Comparison of ENCODE assay signal across 19 cellular contexts in the genomic region with DNA sequence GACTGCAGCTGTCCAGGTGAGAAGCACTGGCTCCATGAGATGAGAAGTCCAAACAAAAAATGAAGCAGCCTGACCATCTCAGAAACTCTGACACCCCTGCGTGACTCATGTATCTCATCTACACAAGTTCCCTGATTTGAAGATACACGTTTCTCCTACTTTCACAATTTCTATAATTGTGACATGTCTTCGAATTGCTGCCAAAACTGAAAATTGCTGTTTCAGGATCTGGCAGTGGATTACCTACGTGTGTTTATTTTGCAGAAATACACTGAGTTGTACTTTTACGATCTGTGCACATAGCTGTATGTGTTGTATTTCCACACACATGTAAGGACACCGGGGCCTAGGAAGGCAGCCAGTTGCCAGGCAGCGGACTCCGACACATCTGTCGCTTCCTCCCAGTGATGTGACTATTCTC. TPM values are rescaled to one million over a fixed set of nuclear protein-coding genes. Genes with fewer than 3 reads are reported as not detected.
DNase-seq lines count a peak whose midpoint lies in the region; ATAC-seq, FAIRE-seq and TF ChIP-seq lines count a peak whose summit lies in the region.
"Had no signal": no experiment of that assay in that cellular context is flagged by ENCODE, and none has a peak within 500 bp of the region (broad histone marks: within the 10 kb centered on the region; RNA-seq: fewer than 3 reads in every experiment).

No MANE protein-coding gene starts in this region.

- H3K4me1 Mint-ChIP-seq in activated CD8-positive, alpha-beta T cell treated with anti-CD3 and anti-CD28 coated beads, Interleukin-2, amount 10 ng/mL, durations not matched to agents 7 days and 5 days (ENCODE audit: low read depth) = no peaks in the 10 kb centered on the region
- H3K4me1 Mint-ChIP-seq: mesothelial cell of epicardium had no signal

- DNase-seq in HepG2 (ENCODE audit: low spot score) = no peak
- DNase-seq in fibroblast of pulmonary artery (ENCODE audit: low read depth) = peak; percentile 28
- peak; percentile 53 for DNase-seq in prostate gland (ENCODE audit: low spot score)
- DNase-seq in smooth muscle cell (lab: John Stamatoyannopoulos, UW; ENCODE audit: unreplicated experiment) = no peak
- DNase-seq in activated CD8-positive, alpha-beta T cell treated with anti-CD3 and anti-CD28 coated beads, Interleukin-2, amount 10 ng/mL, durations not matched to agents 7 days and 5 days = no peak
- DNase-seq in DMS114 treated with DMSO at 0.1 percent for 48 hours (lab: John Stamatoyannopoulos, UW; ENCODE audit: unreplicated experiment) = no peak
- DNase-seq: activated CD4-positive, alpha-beta memory T cell treated with anti-CD3 and anti-CD28 coated beads, Interleukin-2, amount 10 ng/mL, durations not matched to agents 7 days and 5 days; activated T-cell treated with anti-CD3 and anti-CD28 coated beads, Interleukin-2, amount 50 U/mL, for 48 hours; effector memory CD8-positive, alpha-beta T cell; NCI-H1417; NK-92 treated with Interleukin-12 subunit alpha and Interleukin-12 subunit beta, amount 100 ng/mL, for 24 hours had no signal

- WGBS in liver = 32% methylated on average over 9 of the region's 9 CpGs
- WGBS in HepG2 (ENCODE audit: low lambda C conversion rate) = 98% methylated on average over 9 of the region's 9 CpGs
- 36% methylated on average over 9 of the region's 9 CpGs for WGBS in prostate gland
- 96% methylated on average over 9 of the region's 9 CpGs for WGBS in smooth muscle cell (ENCODE audit: low lambda C conversion rate)

- TF ChIP-seq EP300 in HepG2 (IDR thresholded peaks at IDR 0.05; ENCODE audit: low read depth in 2 of 2, low read length in 2 of 2) = no peak
- no peak for TF ChIP-seq EP300 in HepG2 (CRISPR knock-in tag; IDR thresholded peaks at IDR 0.05; ENCODE audit: borderline replicate concordance)

- H3K27me3 ChIP-seq in liver (ENCODE audit: control insufficient read depth in 4 of 4, insufficient read depth in 4 of 4, low read length in 3 of 4) (no peaks in the 10 kb centered on the region), HepG2 (ENCODE audit: control insufficient read depth in 1 of 2, insufficient read depth in 2 of 2, low read length in 2 of 2) (no peaks in the 10 kb centered on the region), prostate gland (replicated peaks; ENCODE audit: insufficient read depth) (no peaks in the 10 kb centered on the region), smooth muscle cell (ENCODE audit: low read depth) (no peaks in the 10 kb centered on the region)
- H3K27me3 ChIP-seq: cardiac muscle cell had no signal

- in situ Hi-C loops in HepG2 (cut with HindIII; ENCODE audit: extremely low pct_ligation_motif_present, low pct_unique_long_range_greater_than_20kb) = no loop called here

- peaks cover 42% of the 10 kb centered on the region for H3K36me3 Mint-ChIP-seq in activated CD8-positive, alpha-beta T cell treated with anti-CD3 and anti-CD28 coated beads, Interleukin-2, amount 10 ng/mL, durations not matched to agents 7 days and 5 days (ENCODE audit: low read depth)

- no peaks in the 10 kb centered on the region; the same call in 1 of the 2 replicates for H4K20me1 ChIP-seq in HepG2 (ENCODE audit: insufficient read depth, low read length)
- peaks cover 81% of the 10 kb centered on the region for H4K20me1 ChIP-seq in smooth muscle cell (ENCODE audit: low read depth)

- no peak overlapping the region for H3K4me2 ChIP-seq in HepG2 (ENCODE audit: low read depth, low read length)
- no peak overlapping the region for H3K4me2 ChIP-seq in smooth muscle cell
- H3K4me2 ChIP-seq: KMS-11 had no signal

- H3K36me3 ChIP-seq in liver (ENCODE audit: control insufficient read depth in 4 of 4, insufficient read depth in 3 of 4, low read depth in 1 of 4, low read length in 3 of 4) = peaks cover 0 to 17% (median 10%) of the 10 kb centered on the region in 4 donors
- H3K36me3 ChIP-seq in HepG2 (replicated peaks in 1 of 2; ENCODE audit: control insufficient read depth in 1 of 2, insufficient read depth in 2 of 2, low read length in 2 of 2) = peaks cover 19 to 68% of the 10 kb centered on the region in 2 experiments
- H3K36me3 ChIP-seq in prostate gland = no peaks in the 10 kb centered on the region
- peaks cover 12% of the 10 kb centered on the region for H3K36me3 ChIP-seq in smooth muscle cell (ENCODE audit: low read depth)

- H3K4me3 ChIP-seq in liver (ENCODE audit: low read depth in 1 of 3, low read length in 3 of 3) (no peak overlapping the region), HepG2 (replicated peaks in 1 of 3; ENCODE audit: insufficient read depth in 1 of 3, low read depth in 2 of 3, low read length in 3 of 3) (no peak overlapping the region), fibroblast of pulmonary artery (replicated peaks; ENCODE audit: low read depth, low read length) (no peak overlapping the region), prostate gland (no peak overlapping the region), smooth muscle cell (no peak overlapping the region)
- H3K4me3 ChIP-seq: cardiac muscle cell had no signal

- H3K79me2 ChIP-seq in HepG2 (ENCODE audit: insufficient read depth, low read length) = peaks cover 14% of the 10 kb centered on the region
- peaks cover 36% of the 10 kb centered on the region for H3K79me2 ChIP-seq in smooth muscle cell (ENCODE audit: low read depth)

- TF ChIP-seq RAD21 in liver (IDR thresholded peaks at IDR 0.05) (peak in 1 of 2 donors; percentile 13), HepG2 (CRISPR knock-in tag; IDR thresholded peaks at IDR 0.05) (no peak)

- H3K9me3 Mint-ChIP-seq in activated CD8-positive, alpha-beta T cell treated with anti-CD3 and anti-CD28 coated beads, Interleukin-2, amount 10 ng/mL, durations not matched to agents 7 days and 5 days (ENCODE audit: insufficient read depth) = no peaks in the 10 kb centered on the region
- H3K9me3 Mint-ChIP-seq: activated CD4-positive, alpha-beta memory T cell treated with anti-CD3 and anti-CD28 coated beads, Interleukin-2, amount 10 ng/mL, durations not matched to agents 7 days and 5 days; effector memory CD8-positive, alpha-beta T cell; mesothelial cell of epicardium had no signal

- FAIRE-seq in HepG2 (lab: Jason Lieb, UNC) = no peak
- FAIRE-seq: GM12892, urothelium cell line had no signal

- H2AFZ ChIP-seq in HepG2 (ENCODE audit: low read length) (no peak overlapping the region), smooth muscle cell (ENCODE audit: low read depth) (no peak overlapping the region)

- no peak for TF ChIP-seq POLR2A in HepG2 (IDR thresholded peaks at IDR 0.05; ENCODE audit: insufficient read depth in 1 of 2, low read depth in 2 of 2, low read length in 2 of 2)
- TF ChIP-seq POLR2A in prostate gland (IDR thresholded peaks at IDR 0.05) = no peak

- intact Hi-C loops in HepG2 (cut with micrococcal nuclease; ENCODE audit: unreplicated experiment) = no loop called here
- intact Hi-C loops in prostate gland (cut with DNase I) = no loop called here

- H3K9ac ChIP-seq in liver (ENCODE audit: low read depth in 1 of 2, low read length in 2 of 2) (no peak overlapping the region), HepG2 (ENCODE audit: insufficient read depth, low read depth, low read length) (no peak overlapping the region), smooth muscle cell (ENCODE audit: low read depth) (no peak overlapping the region)
- H3K9ac ChIP-seq: KMS-11 had no signal

- H3F3A ChIP-seq in smooth muscle cell (ENCODE audit: low read depth) = no peaks in the 10 kb centered on the region

- CTCF ChIA-PET in HepG2 (lab: Yijun Ruan, JAX; ENCODE audit: low intra/inter-chr PET ratio, low total read pairs) = no interaction called here
- CTCF ChIA-PET in activated CD8-positive, alpha-beta T cell treated with anti-CD3 and anti-CD28 coated beads, Interleukin-2, amount 10 ng/mL, durations not matched to agents 7 days and 5 days (lab: Charles Lee) = no interaction called here

- no peak for TF ChIP-seq CTCF in liver (IDR thresholded peaks at IDR 0.05; ENCODE audit: low read depth, low read length, missing input control)
- TF ChIP-seq CTCF in HepG2 (CRISPR knock-in tag; IDR thresholded peaks at IDR 0.05) = no peak
- TF ChIP-seq CTCF in fibroblast of pulmonary artery (IDR thresholded peaks at IDR 0.05; ENCODE audit: low read length, missing control alignments) = no peak
- TF ChIP-seq CTCF in prostate gland (IDR thresholded peaks at IDR 0.05) = no peak
- TF ChIP-seq CTCF in smooth muscle cell (IDR thresholded peaks at IDR 0.05; ENCODE audit: borderline replicate concordance, insufficient read depth, poor library complexity, severe bottlenecking) = no peak

- H3K27ac Mint-ChIP-seq in activated CD8-positive, alpha-beta T cell treated with anti-CD3 and anti-CD28 coated beads, Interleukin-2, amount 10 ng/mL, durations not matched to agents 7 days and 5 days = no peak overlapping the region
- H3K27ac Mint-ChIP-seq: activated CD4-positive, alpha-beta memory T cell treated with anti-CD3 and anti-CD28 coated beads, Interleukin-2, amount 10 ng/mL, durations not matched to agents 7 days and 5 days; activated naive CD8-positive, alpha-beta T cell; mesothelial cell of epicardium had no signal

- BruUV-seq in HepG2 (replicated peaks; lab: Mats Ljungman, UMichigan) = no TSS peak

- POLR2A ChIA-PET in HepG2 (lab: Yijun Ruan, JAX) = interaction anchor here (0.5 kb wide), 1 partner anchor 111 kb away, joined by 6 read pairs; no protein-coding TSS in a partner anchor
- POLR2A ChIA-PET in activated CD8-positive, alpha-beta T cell treated with anti-CD3 and anti-CD28 coated beads, Interleukin-2, amount 10 ng/mL, durations not matched to agents 7 days and 5 days (lab: Charles Lee) = no interaction called here

- H3K27me3 Mint-ChIP-seq in activated CD8-positive, alpha-beta T cell treated with anti-CD3 and anti-CD28 coated beads, Interleukin-2, amount 10 ng/mL, durations not matched to agents 7 days and 5 days (ENCODE audit: low read depth) = no peaks in the 10 kb centered on the region
- H3K27me3 Mint-ChIP-seq: activated CD4-positive, alpha-beta memory T cell treated with anti-CD3 and anti-CD28 coated beads, Interleukin-2, amount 10 ng/mL, durations not matched to agents 7 days and 5 days; activated naive CD8-positive, alpha-beta T cell; effector memory CD8-positive, alpha-beta T cell had no signal

- no peak for ATAC-seq in HepG2
- ATAC-seq in activated CD8-positive, alpha-beta T cell treated with anti-CD3 and anti-CD28 coated beads, Interleukin-2, amount 10 ng/mL, durations not matched to agents 7 days and 5 days = no peak
- no peak for ATAC-seq in HG03520 (IDR thresholded peaks at IDR 0.05; ENCODE audit: unreplicated experiment)
- ATAC-seq: effector memory CD8-positive, alpha-beta T cell had no signal

- no peaks in the 10 kb centered on the region for H3K9me3 ChIP-seq in liver (ENCODE audit: control insufficient read depth in 4 of 4, low read length in 3 of 4)
- no peaks in the 10 kb centered on the region for H3K9me3 ChIP-seq in HepG2 (ENCODE audit: low read length)
- H3K9me3 ChIP-seq in prostate gland = no peaks in the 10 kb centered on the region
- H3K9me3 ChIP-seq in smooth muscle cell (replicated peaks; ENCODE audit: low read depth) = no peaks in the 10 kb centered on the region

- peaks cover 6 to 18% (median 13%) of the 10 kb centered on the region in 4 donors for H3K4me1 ChIP-seq in liver (ENCODE audit: control insufficient read depth in 4 of 4, insufficient read depth in 4 of 4, low read length in 3 of 4)
- peaks cover 31% of the 10 kb centered on the region for H3K4me1 ChIP-seq in HepG2 (ENCODE audit: insufficient read depth, low read length)
- no peaks in the 10 kb centered on the region for H3K4me1 ChIP-seq in prostate gland (replicated peaks)
- no peaks in the 10 kb centered on the region for H3K4me1 ChIP-seq in smooth muscle cell (ENCODE audit: low read depth)

- H3K4me3 Mint-ChIP-seq in activated CD8-positive, alpha-beta T cell treated with anti-CD3 and anti-CD28 coated beads, Interleukin-2, amount 10 ng/mL, durations not matched to agents 7 days and 5 days = no peak overlapping the region
- H3K4me3 Mint-ChIP-seq: activated CD4-positive, alpha-beta memory T cell treated with anti-CD3 and anti-CD28 coated beads, Interleukin-2, amount 10 ng/mL, durations not matched to agents 7 days and 5 days; activated naive CD8-positive, alpha-beta T cell; effector memory CD8-positive, alpha-beta T cell; mesothelial cell of epicardium had no signal

- H3K27ac ChIP-seq in liver (ENCODE audit: low read depth in 1 of 2, low read length in 2 of 2) (peak overlapping the region; percentile 23 to 66), HepG2 (ENCODE audit: extremely low read length, insufficient read depth, low read length) (no peak overlapping the region), prostate gland (peak overlapping the region; percentile 47 to 65), smooth muscle cell (ENCODE audit: low read depth) (no peak overlapping the region)
- H3K27ac ChIP-seq: cardiac muscle cell, KMS-11 had no signal

RNA-seq across cellular contexts. Expression of gene LARP4B, which starts 53.2 kb away (rescaled TPM):
- total RNA-seq in liver (10 to 100 TPM; 16.1 to 20.4 TPM), HepG2 (2016; rRNA removed; fragmentation: Illumina TruSeq; extraction: Trizol) (19.5 and 23.6 TPM in 2 replicates), prostate gland (10 to 100 TPM; 51.9 to 95.4 TPM), smooth muscle cell (23.6 and 24.9 TPM in 2 replicates)
- polyA plus RNA-seq in liver (1 to 10 TPM; 5.5 to 8.1 TPM), HepG2 (2011; rRNA removed) (29.4 and 30.2 TPM in 2 replicates), smooth muscle cell (16.7 and 28.8 TPM in 2 replicates)
- 14.7 and 23.0 TPM in 2 replicates for total RNA-seq in HepG2 (2016; cell fraction: cytosol; rRNA removed; fragmentation: Illumina TruSeq; extraction: Trizol; ENCODE audit: low read depth)
- 19.2 and 20.0 TPM in 2 replicates for total RNA-seq in HepG2 (2016; cell fraction: insoluble cytoplasmic fraction; rRNA removed; fragmentation: Illumina TruSeq; extraction: Trizol)
- total RNA-seq in HepG2 (2016; cell fraction: membrane; rRNA removed; fragmentation: Illumina TruSeq; extraction: Trizol) = 15.0 and 15.8 TPM in 2 replicates
- total RNA-seq in HepG2 (2016; cell fraction: nucleus; rRNA removed; fragmentation: Illumina TruSeq; extraction: Trizol) = 26.7 and 30.9 TPM in 2 replicates
- 17.2 and 19.1 TPM in 2 replicates for polyA plus RNA-seq in HepG2 (2011; cell fraction: cytosol; rRNA removed)
- 47.0 and 50.9 TPM in 2 replicates for polyA plus RNA-seq in HepG2 (2011; cell fraction: nucleus; rRNA removed)
- 21.6 and 23.2 TPM in 2 replicates for polyA plus RNA-seq in HepG2 (2012)
- polyA plus RNA-seq in HepG2 (2016; cell fraction: cytosol; fragmentation: Illumina TruSeq; extraction: Trizol; ENCODE audit: low read depth) = 0.96 and 1.0 TPM in 2 replicates
- polyA plus RNA-seq in HepG2 (2016; cell fraction: insoluble cytoplasmic fraction; fragmentation: Illumina TruSeq; extraction: Trizol; ENCODE audit: low read depth) = 20.6 and 24.1 TPM in 2 replicates
- polyA plus RNA-seq in HepG2 (2016; cell fraction: membrane; fragmentation: Illumina TruSeq; extraction: Trizol; ENCODE audit: low read depth) = 4.4 and 4.9 TPM in 2 replicates
- 31.6 and 31.8 TPM in 2 replicates for polyA plus RNA-seq in HepG2 (2016; cell fraction: nucleus; fragmentation: Illumina TruSeq; extraction: Trizol; ENCODE audit: insufficient read depth, low read depth)
- 61.5 and 94.1 TPM in 2 replicates for polyA minus RNA-seq in HepG2 (2011; rRNA and poly(A)+ RNA removed; ENCODE audit: low replicate concordance)
- 27.4 and 36.0 TPM in 2 replicates for polyA minus RNA-seq in HepG2 (2011; cell fraction: cytosol; rRNA and poly(A)+ RNA removed)
- 92.4 and 94.1 TPM in 2 replicates for polyA minus RNA-seq in HepG2 (2011; cell fraction: nucleus; rRNA and poly(A)+ RNA removed)
- 100 to 1,000 TPM; 107 to 108 TPM for total RNA-seq in activated CD8-positive, alpha-beta T cell treated with anti-CD3 and anti-CD28 coated beads, Interleukin-2, amount 10 ng/mL, durations not matched to agents 7 days and 5 days

Comparison
In these comparisons a context has a peak if more than half of its experiments do, and no peak if none do; other contexts are left out.
1. H3K27ac ChIP-seq: peak in liver (2 of 2) and prostate gland (2 of 2); none in HepG2 (single experiment) and smooth muscle cell (single experiment).
2. DNase-seq: peak in fibroblast of pulmonary artery (single experiment) and prostate gland (single experiment); none in HepG2 (single experiment), smooth muscle cell (single experiment), activated CD8-positive, alpha-beta T cell treated with anti-CD3 and anti-CD28 coated beads, Interleukin-2, amount 10 ng/mL, durations not matched to agents 7 days and 5 days (single experiment) and DMS114 treated with DMSO at 0.1 percent for 48 hours (single experiment).